Comparison of ENCODE assay signal across 2 cellular contexts in genomic region chr19:38831142-38831605, GRCh38.
TF ChIP-seq lines count a peak whose summit lies in the region.

No MANE protein-coding gene starts in this region.

TF ChIP-seq in HCT116, 20 proteins besides CTCF, POLR2A, EP300 and RAD21:
- TF ChIP-seq SRF (IDR thresholded peaks at IDR 0.05; ENCODE audit: low read depth) (no peak), EZH2 (IDR thresholded peaks at IDR 0.05) (no peak), CBX3 (IDR thresholded peaks at IDR 0.05; ENCODE audit: low read depth) (no peak), JUND (IDR thresholded peaks at IDR 0.05) (no peak), ZBTB33 (IDR thresholded peaks at IDR 0.05; ENCODE audit: extremely low read depth, insufficient replicate concordance, low read length) (no peak), YY1 (IDR thresholded peaks at IDR 0.05; ENCODE audit: extremely low read depth, insufficient replicate concordance, low read depth, low read length) (no peak), ZNF274 (IDR thresholded peaks at IDR 0.05; ENCODE audit: low read depth, low read length) (no peak), ZFX (IDR thresholded peaks at IDR 0.05) (no peak), TCF7L2 (IDR thresholded peaks at IDR 0.05; ENCODE audit: borderline replicate concordance, extremely low read depth, insufficient read depth, insufficient read length) (no peak), CEBPB (IDR thresholded peaks at IDR 0.05; ENCODE audit: low read depth) (no peak), EGR1 (IDR thresholded peaks at IDR 0.05; ENCODE audit: low read depth) (no peak), SIN3A (IDR thresholded peaks at IDR 0.05; ENCODE audit: low read depth) (no peak), REST (IDR thresholded peaks at IDR 0.05; ENCODE audit: low read depth) (no peak), SP1 (IDR thresholded peaks at IDR 0.05; ENCODE audit: low read depth) (no peak), ELF1 (IDR thresholded peaks at IDR 0.05; ENCODE audit: borderline replicate concordance, low read depth) (no peak)
- TF ChIP-seq, protein P1, sequence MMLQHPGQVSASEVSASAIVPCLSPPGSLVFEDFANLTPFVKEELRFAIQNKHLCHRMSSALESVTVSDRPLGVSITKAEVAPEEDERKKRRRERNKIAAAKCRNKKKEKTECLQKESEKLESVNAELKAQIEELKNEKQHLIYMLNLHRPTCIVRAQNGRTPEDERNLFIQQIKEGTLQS (IDR thresholded peaks at IDR 0.05), result no peak
- TF ChIP-seq, protein P2, sequence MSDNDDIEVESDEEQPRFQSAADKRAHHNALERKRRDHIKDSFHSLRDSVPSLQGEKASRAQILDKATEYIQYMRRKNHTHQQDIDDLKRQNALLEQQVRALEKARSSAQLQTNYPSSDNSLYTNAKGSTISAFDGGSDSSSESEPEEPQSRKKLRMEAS (IDR thresholded peaks at IDR 0.05), result no peak

TF ChIP-seq in neural cell, 6 proteins besides CTCF, POLR2A, EP300 and RAD21 (continued from another document):
- TF ChIP-seq REST (IDR thresholded peaks at IDR 0.05; ENCODE audit: borderline replicate concordance) (no peak), POLR2AphosphoS5 (IDR thresholded peaks at IDR 0.05) (no peak), SMC3 (conservative IDR thresholded peaks at IDR 0.05; ENCODE audit: poor library complexity) (no peak), MXI1 (conservative IDR thresholded peaks at IDR 0.05; ENCODE audit: poor library complexity, severe bottlenecking) (no peak), EZH2 (IDR thresholded peaks at IDR 0.05; ENCODE audit: borderline replicate concordance, insufficient read depth, low read length, poor library complexity, severe bottlenecking) (no peak)
